1 cellular context compared by ENCODE assay signal in genomic region chr3:123584988-123585937, GRCh38.
A peak's percentile ranks its signal among the peaks of the same experiment; 100 is the strongest.
TF ChIP-seq lines count a peak whose summit lies in the region.

HACD2 (minus strand) TSS chr3:123585053; CDS start chr3:123585027, 26 bp downstream.

TF ChIP-seq in K562, 482 proteins besides CTCF, POLR2A, EP300 and RAD21 (continued from another document and continues in another):
- TF ChIP-seq BCLAF1 (IDR thresholded peaks at IDR 0.05; ENCODE audit: borderline replicate concordance in 1 of 2, control insufficient read depth in 1 of 2, low read depth in 2 of 2, low read length in 1 of 2): no peak
- no peak for TF ChIP-seq CC2D1A (IDR thresholded peaks at IDR 0.05)
- TF ChIP-seq USF2 (CRISPR knock-in tag; IDR thresholded peaks at IDR 0.05): no peak
- TF ChIP-seq NCOA1 (IDR thresholded peaks at IDR 0.05; ENCODE audit: low read depth): no peak
- no peak for TF ChIP-seq NFXL1 (CRISPR knock-in tag; IDR thresholded peaks at IDR 0.05)
- peak; percentile 82 for TF ChIP-seq CXXC5 (CRISPR knock-in tag; IDR thresholded peaks at IDR 0.05)
- TF ChIP-seq SAFB2 (IDR thresholded peaks at IDR 0.05; ENCODE audit: borderline replicate concordance, low read depth, low read length, severe bottlenecking): no peak
- TF ChIP-seq HDAC2 (IDR thresholded peaks at IDR 0.05): no peak
- no peak for TF ChIP-seq SNRNP70 (optimal IDR thresholded peaks at IDR 0.05; ENCODE audit: low read depth, low read length)
- TF ChIP-seq, protein P1, sequence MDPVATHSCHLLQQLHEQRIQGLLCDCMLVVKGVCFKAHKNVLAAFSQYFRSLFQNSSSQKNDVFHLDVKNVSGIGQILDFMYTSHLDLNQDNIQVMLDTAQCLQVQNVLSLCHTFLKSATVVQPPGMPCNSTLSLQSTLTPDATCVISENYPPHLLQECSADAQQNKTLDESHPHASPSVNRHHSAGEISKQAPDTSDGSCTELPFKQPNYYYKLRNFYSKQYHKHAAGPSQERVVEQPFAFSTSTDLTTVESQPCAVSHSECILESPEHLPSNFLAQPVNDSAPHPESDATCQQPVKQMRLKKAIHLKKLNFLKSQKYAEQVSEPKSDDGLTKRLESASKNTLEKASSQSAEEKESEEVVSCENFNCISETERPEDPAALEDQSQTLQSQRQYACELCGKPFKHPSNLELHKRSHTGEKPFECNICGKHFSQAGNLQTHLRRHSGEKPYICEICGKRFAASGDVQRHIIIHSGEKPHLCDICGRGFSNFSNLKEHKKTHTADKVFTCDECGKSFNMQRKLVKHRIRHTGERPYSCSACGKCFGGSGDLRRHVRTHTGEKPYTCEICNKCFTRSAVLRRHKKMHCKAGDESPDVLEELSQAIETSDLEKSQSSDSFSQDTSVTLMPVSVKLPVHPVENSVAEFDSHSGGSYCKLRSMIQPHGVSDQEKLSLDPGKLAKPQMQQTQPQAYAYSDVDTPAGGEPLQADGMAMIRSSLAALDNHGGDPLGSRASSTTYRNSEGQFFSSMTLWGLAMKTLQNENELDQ (CRISPR knock-in tag; IDR thresholded peaks at IDR 0.05; ENCODE audit: borderline replicate concordance): no peak
- TF ChIP-seq CBX5 (IDR thresholded peaks at IDR 0.05; ENCODE audit: borderline replicate concordance, low read depth): no peak
- TF ChIP-seq PHF20 (IDR thresholded peaks at IDR 0.05; ENCODE audit: partially characterized antibody): no peak
- TF ChIP-seq RB1 (IDR thresholded peaks at IDR 0.05; ENCODE audit: low read depth): 0 out of 2 replicates have a peak, but pooled peaks have one; percentile 34
- no peak for TF ChIP-seq TBL1XR1 (IDR thresholded peaks at IDR 0.05; ENCODE audit: low read length in 2 of 2)
- TF ChIP-seq ILF3 (IDR thresholded peaks at IDR 0.05; ENCODE audit: borderline replicate concordance): no peak
- TF ChIP-seq PRDM10 (IDR thresholded peaks at IDR 0.05; ENCODE audit: partially characterized antibody): peak; percentile 98
- TF ChIP-seq PHB (CRISPR knock-in tag; IDR thresholded peaks at IDR 0.05): no peak
- no peak for TF ChIP-seq DACH1 (IDR thresholded peaks at IDR 0.05; ENCODE audit: partially characterized antibody)
- no peak for TF ChIP-seq STAT5A (IDR thresholded peaks at IDR 0.05; ENCODE audit: borderline replicate concordance, low read length)
- TF ChIP-seq NFE2 (IDR thresholded peaks at IDR 0.05; ENCODE audit: low read depth): no peak
- no peak for TF ChIP-seq ZNF586 (CRISPR knock-in tag; conservative IDR thresholded peaks at IDR 0.05)
- no peak for TF ChIP-seq KDM2B (CRISPR knock-in tag; IDR thresholded peaks at IDR 0.05)
- 0 out of 2 replicates have a peak, but pooled peaks have one; percentile 13 for TF ChIP-seq ZNF311 (CRISPR knock-in tag; IDR thresholded peaks at IDR 0.05)
- TF ChIP-seq HMGXB4 (CRISPR knock-in tag; IDR thresholded peaks at IDR 0.05): no peak
- TF ChIP-seq MAZ (CRISPR knock-in tag; conservative IDR thresholded peaks at IDR 0.05 in 1 of 2, IDR thresholded peaks at IDR 0.05 in 1 of 2): peak in 1 of 2 experiments; percentile 80; a peak in 3 of 4 replicates
- TF ChIP-seq ZNF561 (CRISPR knock-in tag; conservative IDR thresholded peaks at IDR 0.05): no peak
- TF ChIP-seq SREBF2 (CRISPR knock-in tag; IDR thresholded peaks at IDR 0.05): no peak
- TF ChIP-seq ELF2 (CRISPR knock-in tag; IDR thresholded peaks at IDR 0.05): no peak
- TF ChIP-seq MTA3 (IDR thresholded peaks at IDR 0.05; ENCODE audit: borderline replicate concordance): peak; percentile 8; the same call in 1 of the 2 replicates
- no peak for TF ChIP-seq ERF (CRISPR knock-in tag; IDR thresholded peaks at IDR 0.05)
- peak; percentile 74 for TF ChIP-seq SP1 (CRISPR knock-in tag; IDR thresholded peaks at IDR 0.05)
- no peak for TF ChIP-seq ZNF695 (CRISPR knock-in tag; IDR thresholded peaks at IDR 0.05)
- TF ChIP-seq, protein P2, sequence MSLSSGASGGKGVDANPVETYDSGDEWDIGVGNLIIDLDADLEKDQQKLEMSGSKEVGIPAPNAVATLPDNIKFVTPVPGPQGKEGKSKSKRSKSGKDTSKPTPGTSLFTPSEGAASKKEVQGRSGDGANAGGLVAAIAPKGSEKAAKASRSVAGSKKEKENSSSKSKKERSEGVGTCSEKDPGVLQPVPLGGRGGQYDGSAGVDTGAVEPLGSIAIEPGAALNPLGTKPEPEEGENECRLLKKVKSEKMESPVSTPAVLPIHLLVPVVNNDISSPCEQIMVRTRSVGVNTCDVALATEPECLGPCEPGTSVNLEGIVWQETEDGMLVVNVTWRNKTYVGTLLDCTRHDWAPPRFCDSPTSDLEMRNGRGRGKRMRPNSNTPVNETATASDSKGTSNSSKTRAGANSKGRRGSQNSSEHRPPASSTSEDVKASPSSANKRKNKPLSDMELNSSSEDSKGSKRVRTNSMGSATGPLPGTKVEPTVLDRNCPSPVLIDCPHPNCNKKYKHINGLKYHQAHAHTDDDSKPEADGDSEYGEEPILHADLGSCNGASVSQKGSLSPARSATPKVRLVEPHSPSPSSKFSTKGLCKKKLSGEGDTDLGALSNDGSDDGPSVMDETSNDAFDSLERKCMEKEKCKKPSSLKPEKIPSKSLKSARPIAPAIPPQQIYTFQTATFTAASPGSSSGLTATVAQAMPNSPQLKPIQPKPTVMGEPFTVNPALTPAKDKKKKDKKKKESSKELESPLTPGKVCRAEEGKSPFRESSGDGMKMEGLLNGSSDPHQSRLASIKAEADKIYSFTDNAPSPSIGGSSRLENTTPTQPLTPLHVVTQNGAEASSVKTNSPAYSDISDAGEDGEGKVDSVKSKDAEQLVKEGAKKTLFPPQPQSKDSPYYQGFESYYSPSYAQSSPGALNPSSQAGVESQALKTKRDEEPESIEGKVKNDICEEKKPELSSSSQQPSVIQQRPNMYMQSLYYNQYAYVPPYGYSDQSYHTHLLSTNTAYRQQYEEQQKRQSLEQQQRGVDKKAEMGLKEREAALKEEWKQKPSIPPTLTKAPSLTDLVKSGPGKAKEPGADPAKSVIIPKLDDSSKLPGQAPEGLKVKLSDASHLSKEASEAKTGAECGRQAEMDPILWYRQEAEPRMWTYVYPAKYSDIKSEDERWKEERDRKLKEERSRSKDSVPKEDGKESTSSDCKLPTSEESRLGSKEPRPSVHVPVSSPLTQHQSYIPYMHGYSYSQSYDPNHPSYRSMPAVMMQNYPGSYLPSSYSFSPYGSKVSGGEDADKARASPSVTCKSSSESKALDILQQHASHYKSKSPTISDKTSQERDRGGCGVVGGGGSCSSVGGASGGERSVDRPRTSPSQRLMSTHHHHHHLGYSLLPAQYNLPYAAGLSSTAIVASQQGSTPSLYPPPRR (CRISPR knock-in tag; IDR thresholded peaks at IDR 0.05; ENCODE audit: borderline replicate concordance): no peak
- no peak for TF ChIP-seq ARID1B (IDR thresholded peaks at IDR 0.05)
- no peak for TF ChIP-seq RAD51 (IDR thresholded peaks at IDR 0.05; ENCODE audit: borderline replicate concordance, low read depth)
- TF ChIP-seq POLR2G (IDR thresholded peaks at IDR 0.05; ENCODE audit: low read depth, low read length): peak; percentile 97
- TF ChIP-seq, protein P3, sequence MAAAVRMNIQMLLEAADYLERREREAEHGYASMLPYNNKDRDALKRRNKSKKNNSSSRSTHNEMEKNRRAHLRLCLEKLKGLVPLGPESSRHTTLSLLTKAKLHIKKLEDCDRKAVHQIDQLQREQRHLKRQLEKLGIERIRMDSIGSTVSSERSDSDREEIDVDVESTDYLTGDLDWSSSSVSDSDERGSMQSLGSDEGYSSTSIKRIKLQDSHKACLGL (CRISPR knock-in tag; IDR thresholded peaks at IDR 0.05; ENCODE audit: borderline replicate concordance, poor library complexity, severe bottlenecking): no peak
- TF ChIP-seq ZNF24 (IDR thresholded peaks at IDR 0.05): no peak
- peak; percentile 64; the same call in 1 of the 2 replicates for TF ChIP-seq ZBTB17 (CRISPR knock-in tag; IDR thresholded peaks at IDR 0.05)
- TF ChIP-seq, protein P4, sequence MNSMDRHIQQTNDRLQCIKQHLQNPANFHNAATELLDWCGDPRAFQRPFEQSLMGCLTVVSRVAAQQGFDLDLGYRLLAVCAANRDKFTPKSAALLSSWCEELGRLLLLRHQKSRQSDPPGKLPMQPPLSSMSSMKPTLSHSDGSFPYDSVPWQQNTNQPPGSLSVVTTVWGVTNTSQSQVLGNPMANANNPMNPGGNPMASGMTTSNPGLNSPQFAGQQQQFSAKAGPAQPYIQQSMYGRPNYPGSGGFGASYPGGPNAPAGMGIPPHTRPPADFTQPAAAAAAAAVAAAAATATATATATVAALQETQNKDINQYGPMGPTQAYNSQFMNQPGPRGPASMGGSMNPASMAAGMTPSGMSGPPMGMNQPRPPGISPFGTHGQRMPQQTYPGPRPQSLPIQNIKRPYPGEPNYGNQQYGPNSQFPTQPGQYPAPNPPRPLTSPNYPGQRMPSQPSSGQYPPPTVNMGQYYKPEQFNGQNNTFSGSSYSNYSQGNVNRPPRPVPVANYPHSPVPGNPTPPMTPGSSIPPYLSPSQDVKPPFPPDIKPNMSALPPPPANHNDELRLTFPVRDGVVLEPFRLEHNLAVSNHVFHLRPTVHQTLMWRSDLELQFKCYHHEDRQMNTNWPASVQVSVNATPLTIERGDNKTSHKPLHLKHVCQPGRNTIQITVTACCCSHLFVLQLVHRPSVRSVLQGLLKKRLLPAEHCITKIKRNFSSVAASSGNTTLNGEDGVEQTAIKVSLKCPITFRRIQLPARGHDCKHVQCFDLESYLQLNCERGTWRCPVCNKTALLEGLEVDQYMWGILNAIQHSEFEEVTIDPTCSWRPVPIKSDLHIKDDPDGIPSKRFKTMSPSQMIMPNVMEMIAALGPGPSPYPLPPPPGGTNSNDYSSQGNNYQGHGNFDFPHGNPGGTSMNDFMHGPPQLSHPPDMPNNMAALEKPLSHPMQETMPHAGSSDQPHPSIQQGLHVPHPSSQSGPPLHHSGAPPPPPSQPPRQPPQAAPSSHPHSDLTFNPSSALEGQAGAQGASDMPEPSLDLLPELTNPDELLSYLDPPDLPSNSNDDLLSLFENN (IDR thresholded peaks at IDR 0.05; ENCODE audit: low read depth in 2 of 2, low read length in 2 of 2): no peak
- no peak for TF ChIP-seq CHD4 (IDR thresholded peaks at IDR 0.05; ENCODE audit: insufficient read depth, insufficient replicate concordance, low read depth, low read length, poor library complexity, severe bottlenecking)
- no peak for TF ChIP-seq ZBTB7A (IDR thresholded peaks at IDR 0.05; ENCODE audit: borderline replicate concordance, control insufficient read depth, low read depth, low read length)
